ENCODE assay signal across 8 cellular contexts in genomic region chr4:184514121-184514988, GRCh38. TPM values are rescaled to one million over a fixed set of nuclear protein-coding genes. Genes with fewer than 3 reads are reported as not detected.
A peak's percentile ranks its signal among the peaks of the same experiment; 100 is the strongest.
DNase-seq lines count a peak whose midpoint lies in the region; FAIRE-seq and TF ChIP-seq lines count a peak whose summit lies in the region.

No MANE protein-coding gene starts in this region.

- TF ChIP-seq POLR2A in GM12892 (IDR thresholded peaks at IDR 0.05; ENCODE audit: low read depth, low read length): peak; percentile 32; the same call in 1 of the 2 replicates
- no peak for TF ChIP-seq POLR2A in H54 (IDR thresholded peaks at IDR 0.05; ENCODE audit: low read depth, low read length)
- no peak for TF ChIP-seq POLR2A in NB4 (IDR thresholded peaks at IDR 0.05; ENCODE audit: extremely low read depth, insufficient read length)
- no peak for TF ChIP-seq POLR2A in prostate gland (IDR thresholded peaks at IDR 0.05)

- H3K4me1 Mint-ChIP-seq in activated naive CD8-positive, alpha-beta T cell treated with anti-CD3 and anti-CD28 coated beads for 36 hours: peaks cover 34% of the 10 kb centered on the region

- no peaks in the 10 kb centered on the region for H3K27me3 ChIP-seq in prostate gland (replicated peaks; ENCODE audit: insufficient read depth)

- H3K9me3 ChIP-seq in prostate gland: no peaks in the 10 kb centered on the region

- intact Hi-C loops in prostate gland (cut with DNase I): no loop called here

- H3K27me3 Mint-ChIP-seq in activated naive CD8-positive, alpha-beta T cell treated with anti-CD3 and anti-CD28 coated beads for 36 hours: no peaks in the 10 kb centered on the region

- H3K4me1 ChIP-seq in prostate gland (replicated peaks): no peaks in the 10 kb centered on the region

- TF ChIP-seq CTCF in NB4 (IDR thresholded peaks at IDR 0.05; ENCODE audit: low read depth, low read length): no peak
- no peak for TF ChIP-seq CTCF in prostate gland (IDR thresholded peaks at IDR 0.05)

- H3K4me3 ChIP-seq in NB4 (ENCODE audit: low read depth, low read length): peak overlapping the region; percentile 8
- H3K4me3 ChIP-seq in prostate gland: no peak overlapping the region

- H3K9me3 Mint-ChIP-seq in activated naive CD8-positive, alpha-beta T cell treated with anti-CD3 and anti-CD28 coated beads for 36 hours: peaks cover 16% of the 10 kb centered on the region

- peak overlapping the region; percentile 65 for H3K4me3 Mint-ChIP-seq in activated naive CD8-positive, alpha-beta T cell treated with anti-CD3 and anti-CD28 coated beads for 36 hours

- DNase-seq in GM12892 (ENCODE audit: insufficient read length) (peak; percentile 73), H54 (ENCODE audit: insufficient read length, low spot score) (peak; percentile 60), NB4 (ENCODE audit: low read depth) (peak; percentile 90), hippocampal formation (lab: John Stamatoyannopoulos, UW) (peak; percentile 37 to 68), smooth muscle cell of the brain vasculature (ENCODE audit: low read depth, low spot score) (peak; percentile 61), prostate gland (ENCODE audit: low spot score) (no peak)
- peak; percentile 75 for DNase-seq in activated naive CD8-positive, alpha-beta T cell treated with anti-CD3 and anti-CD28 coated beads for 36 hours
- no peak for DNase-seq in effector CD4-positive, alpha-beta T cell

- peak overlapping the region; percentile 86 for H3K27ac Mint-ChIP-seq in activated naive CD8-positive, alpha-beta T cell treated with anti-CD3 and anti-CD28 coated beads for 36 hours

- H3K27ac ChIP-seq in prostate gland: no peak overlapping the region

- no peaks in the 10 kb centered on the region for H3K36me3 ChIP-seq in prostate gland

- WGBS in prostate gland: 34% methylated on average over 8 of the region's 8 CpGs

- peaks cover 4% of the 10 kb centered on the region for H3K36me3 Mint-ChIP-seq in activated naive CD8-positive, alpha-beta T cell treated with anti-CD3 and anti-CD28 coated beads for 36 hours

- FAIRE-seq in GM12892 (lab: Jason Lieb, UNC) (peak; percentile 95), H54 (lab: Jason Lieb, UNC) (no peak)

RNA-seq across cellular contexts. Expression of gene IRF2, which starts 40.0 kb away (rescaled TPM):
- polyA plus RNA-seq in GM12892 (2012; ENCODE audit: missing spikeins): 68.6 TPM
- total RNA-seq in activated naive CD8-positive, alpha-beta T cell treated with anti-CD3 and anti-CD28 coated beads for 36 hours: 10 to 100 TPM; 49.1 to 61.4 TPM
- total RNA-seq in prostate gland: 10 to 100 TPM; 40.7 to 49.9 TPM

Comparison
In these comparisons a context has a peak if more than half of its experiments do, and no peak if none do; other contexts are left out.
1. DNase-seq: peak in GM12892 (single experiment), H54 (single experiment), NB4 (single experiment), activated naive CD8-positive, alpha-beta T cell treated with anti-CD3 and anti-CD28 coated beads for 36 hours (single experiment), hippocampal formation (2 of 2) and smooth muscle cell of the brain vasculature (single experiment); none in prostate gland (single experiment) and effector CD4-positive, alpha-beta T cell (single experiment).